22 cellular contexts compared by ENCODE assay signal in the genomic region with DNA sequence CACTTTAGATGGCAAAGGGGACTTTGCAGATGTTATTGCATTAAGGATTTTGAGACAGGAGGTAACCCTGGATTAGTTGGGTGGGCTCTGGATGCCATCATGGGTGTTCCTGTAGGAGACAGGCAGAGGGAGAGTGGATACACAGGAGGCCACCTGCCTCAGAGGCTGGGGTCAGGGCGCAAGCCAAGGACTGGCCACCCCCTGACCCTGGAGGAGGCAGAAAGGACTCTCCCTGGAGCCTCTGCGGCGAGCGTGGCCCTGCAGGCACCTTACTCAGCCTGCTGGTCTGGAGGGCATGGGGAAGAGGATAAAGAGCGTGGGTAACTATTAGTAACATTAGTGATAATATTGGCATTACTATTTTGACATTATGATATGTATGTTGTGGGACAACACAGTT. TPM values are rescaled to one million over a fixed set of nuclear protein-coding genes. Genes with fewer than 3 reads are reported as not detected.
"Had no signal": no experiment of that assay in that cellular context is flagged by ENCODE, and none has a peak within 500 bp of the region (broad histone marks: within the 10 kb centered on the region; RNA-seq: fewer than 3 reads in every experiment).

No MANE protein-coding gene starts in this region.

- H3K9me3 Mint-ChIP-seq: activated CD8-positive, alpha-beta T cell treated with anti-CD3 and anti-CD28 coated beads for 36 hours had no signal

- ATAC-seq: activated CD4-positive, CD25-positive, alpha-beta regulatory T cell treated with anti-CD3 and anti-CD28 coated beads, Interleukin-2, amount 50 U/mL, for 24 hours; activated CD8-positive, alpha-beta T cell treated with anti-CD3 and anti-CD28 coated beads for 36 hours; K562; PC-3 had no signal

- H3K36me3 Mint-ChIP-seq: activated naive CD8-positive, alpha-beta T cell had no signal

- H3K36me3 ChIP-seq: brain microvascular endothelial cell, cardiac muscle cell had no signal

- H3K27me3 ChIP-seq: brain microvascular endothelial cell, cardiac muscle cell had no signal

- H3K27ac Mint-ChIP-seq: activated CD8-positive, alpha-beta T cell treated with anti-CD3 and anti-CD28 coated beads for 36 hours; activated naive CD8-positive, alpha-beta T cell; T-helper 1 cell treated with Interleukin-12 subunit alpha and Interleukin-12 subunit beta and Interleukin-4 antibody, amounts not matched to agents 30 μg/mL and 1 μg/mL, for 36 hours had no signal

- H3K4me3 Mint-ChIP-seq: activated CD8-positive, alpha-beta T cell treated with anti-CD3 and anti-CD28 coated beads for 36 hours; activated naive CD8-positive, alpha-beta T cell; T-helper 1 cell treated with Interleukin-12 subunit alpha and Interleukin-12 subunit beta and Interleukin-4 antibody, amounts not matched to agents 30 μg/mL and 1 μg/mL, for 36 hours had no signal

- H3K4me3 ChIP-seq: cardiac muscle cell, K562 had no signal

- DNase-seq: activated CD4-positive, alpha-beta T cell treated with anti-CD3 and anti-CD28 coated beads for 4 hours; activated CD8-positive, alpha-beta memory T cell treated with anti-CD3 and anti-CD28 coated beads, Interleukin-2, amount 50 U/mL, for 4 hours; activated CD8-positive, alpha-beta T cell treated with anti-CD3 and anti-CD28 coated beads for 36 hours; activated naive CD4-positive, alpha-beta T cell treated with Interleukin-2 at 50 U/mL for 16 hours; amygdala; brain microvascular endothelial cell; Karpas-422; MM.1S; NCI-H1105; NCI-H1436; NCI-H1694 treated with DMSO at 0.1 percent for 48 hours; NCI-H2029 treated with DMSO at 0.1 percent for 48 hours; NCI-H345; NCI-H510A treated with DMSO at 0.1 percent for 48 hours; PC-3; SHP77 treated with DMSO at 0.1 percent for 48 hours had no signal

- H3K27ac ChIP-seq: brain microvascular endothelial cell, cardiac muscle cell had no signal

- H3K27me3 Mint-ChIP-seq: activated naive CD8-positive, alpha-beta T cell had no signal

RNA-seq across cellular contexts. Expression of gene OTOS, which starts 21.6 kb away (rescaled TPM):
- total RNA-seq: activated CD8-positive, alpha-beta T cell treated with anti-CD3 and anti-CD28 coated beads for 36 hours; cardiac muscle cell; K562; PC-3; SK-MEL-5 had no signal
- polyA plus RNA-seq: cardiac muscle cell, K562 had no signal
